In genomic region chr3:79178471-79178870, GRCh38 we compare ENCODE assay signal across 21 cellular contexts.
DNase-seq lines count a peak whose midpoint lies in the region; ATAC-seq, FAIRE-seq and TF ChIP-seq lines count a peak whose summit lies in the region.
"Had no signal": no experiment of that assay in that cellular context is flagged by ENCODE, and none has a peak within 500 bp of the region (broad histone marks: within the 10 kb centered on the region; RNA-seq: fewer than 3 reads in every experiment).

No MANE protein-coding gene starts in this region.

- H3K27me3 Mint-ChIP-seq in activated CD8-positive, alpha-beta memory T cell treated with anti-CD3 and anti-CD28 coated beads, Interleukin-2, amount 10 ng/mL, durations not matched to agents 7 days and 5 days = no peaks in the 10 kb centered on the region

- H3K9me3 Mint-ChIP-seq in activated CD8-positive, alpha-beta memory T cell treated with anti-CD3 and anti-CD28 coated beads, Interleukin-2, amount 10 ng/mL, durations not matched to agents 7 days and 5 days (ENCODE audit: low read depth) = peaks cover 7% of the 10 kb centered on the region
- H3K9me3 Mint-ChIP-seq: HFFc6 had no signal

- H3K27ac Mint-ChIP-seq in activated CD8-positive, alpha-beta memory T cell treated with anti-CD3 and anti-CD28 coated beads, Interleukin-2, amount 10 ng/mL, durations not matched to agents 7 days and 5 days = no peak overlapping the region
- H3K27ac Mint-ChIP-seq: CD14-positive monocyte, HFFc6 had no signal

- H3K27me3 ChIP-seq in H7 (ENCODE audit: control insufficient read depth, insufficient read depth, low read length) (no peaks in the 10 kb centered on the region), keratinocyte (ENCODE audit: control insufficient read depth, extremely low read depth, insufficient read depth, low read length) (no peaks in the 10 kb centered on the region)
- H3K27me3 ChIP-seq: SJCRH30 had no signal

- FAIRE-seq in keratinocyte (lab: Jason Lieb, UNC) = peak; percentile 34
- FAIRE-seq: A549, G401.6, GM12892, GM19239, K562 had no signal

- H3K4me3 ChIP-seq in H7 (ENCODE audit: insufficient read depth, low read depth, low read length) = no peak overlapping the region
- H3K4me3 ChIP-seq in keratinocyte (ENCODE audit: control insufficient read depth in 2 of 3, extremely low read depth in 1 of 3, insufficient read depth in 2 of 3, low read depth in 1 of 3, low read length in 3 of 3) = no peak overlapping the region
- H3K4me3 ChIP-seq: A549, K562, SJCRH30 had no signal

- no peaks in the 10 kb centered on the region for H4K20me1 ChIP-seq in keratinocyte (ENCODE audit: control insufficient read depth, extremely low read depth, insufficient read depth, low read length)

- H3K79me2 ChIP-seq in keratinocyte (ENCODE audit: control insufficient read depth, insufficient read depth, low read length) = no peaks in the 10 kb centered on the region

- no peaks in the 10 kb centered on the region for H3K4me1 Mint-ChIP-seq in activated CD8-positive, alpha-beta memory T cell treated with anti-CD3 and anti-CD28 coated beads, Interleukin-2, amount 10 ng/mL, durations not matched to agents 7 days and 5 days
- H3K4me1 Mint-ChIP-seq: CD14-positive monocyte had no signal

- H3K9ac ChIP-seq in keratinocyte (ENCODE audit: control insufficient read depth, extremely low read depth, insufficient read depth, low read length) = no peak overlapping the region

- ATAC-seq in activated CD8-positive, alpha-beta memory T cell treated with anti-CD3 and anti-CD28 coated beads, Interleukin-2, amount 10 ng/mL, durations not matched to agents 7 days and 5 days = no peak
- ATAC-seq in HG02852 (IDR thresholded peaks at IDR 0.05; ENCODE audit: unreplicated experiment) = no peak
- ATAC-seq: A549, K562 had no signal

- H3K36me3 Mint-ChIP-seq in activated CD8-positive, alpha-beta memory T cell treated with anti-CD3 and anti-CD28 coated beads, Interleukin-2, amount 10 ng/mL, durations not matched to agents 7 days and 5 days = no peaks in the 10 kb centered on the region
- H3K36me3 Mint-ChIP-seq: CD14-positive monocyte had no signal

- H2AFZ ChIP-seq in keratinocyte (ENCODE audit: control insufficient read depth, low read length) = no peak overlapping the region

- H3K4me2 ChIP-seq in keratinocyte (ENCODE audit: control insufficient read depth, extremely low read depth, insufficient read depth, low read depth, low read length) = no peak overlapping the region
- H3K4me2 ChIP-seq: A549 had no signal

- H3K27ac ChIP-seq in keratinocyte (ENCODE audit: control insufficient read depth, insufficient read depth, low read length) = no peak overlapping the region
- H3K27ac ChIP-seq: A549, SJCRH30 had no signal

- H3K9me1 ChIP-seq in keratinocyte (ENCODE audit: control insufficient read depth, extremely low read depth, insufficient read depth, low read length) = no peaks in the 10 kb centered on the region

- CTCF ChIA-PET in activated CD8-positive, alpha-beta memory T cell treated with anti-CD3 and anti-CD28 coated beads, Interleukin-2, amount 10 ng/mL, durations not matched to agents 7 days and 5 days (lab: Charles Lee) = no interaction called here

- dilution Hi-C loops in keratinocyte (cut with MboI; ENCODE audit: extremely low pct_ligation_motif_present, low sequenced_read_pairs) = no loop called here

- H3K36me3 ChIP-seq in H7 (replicated peaks; ENCODE audit: control insufficient read depth, insufficient read depth, low read length) (no peaks in the 10 kb centered on the region), keratinocyte (ENCODE audit: control insufficient read depth in 2 of 2, extremely low read depth in 1 of 2, insufficient read depth in 2 of 2, low read length in 2 of 2) (no peaks in the 10 kb centered on the region)
- H3K36me3 ChIP-seq: SJCRH30 had no signal

- no peak for TF ChIP-seq CTCF in keratinocyte (optimal IDR thresholded peaks at IDR 0.05 in 1 of 3, IDR thresholded peaks at IDR 0.05 in 1 of 3, conservative IDR thresholded peaks at IDR 0.05 in 1 of 3; ENCODE audit: extremely low read depth in 1 of 3, insufficient read depth in 2 of 3, low read length in 3 of 3)

- H3K4me3 Mint-ChIP-seq in activated CD8-positive, alpha-beta memory T cell treated with anti-CD3 and anti-CD28 coated beads, Interleukin-2, amount 10 ng/mL, durations not matched to agents 7 days and 5 days = no peak overlapping the region
- H3K4me3 Mint-ChIP-seq: CD14-positive monocyte, HFFc6 had no signal

- DNase-seq in Ammon's horn (ENCODE audit: low spot score) (peak; percentile 18), H7 (peak; percentile 7), NCI-H69 (lab: John Stamatoyannopoulos, UW) (peak; percentile 72), keratinocyte (ENCODE audit: low read depth, low spot score) (no peak), NCI-H2196 (lab: John Stamatoyannopoulos, UW; ENCODE audit: unreplicated experiment) (no peak), COLO829 (ENCODE audit: low spot score) (no peak)
- no peak for DNase-seq in activated CD8-positive, alpha-beta memory T cell treated with anti-CD3 and anti-CD28 coated beads, Interleukin-2, amount 10 ng/mL, durations not matched to agents 7 days and 5 days
- DNase-seq: Caco-2, DMS79, HFFc6, NCI-H1694, NCI-H526 treated with DMSO at 0.1 percent for 48 hours, RPMI8226, SJCRH30 had no signal

- H3K9me3 ChIP-seq in keratinocyte (ENCODE audit: control insufficient read depth, low read depth, low read length) = no peaks in the 10 kb centered on the region
- H3K9me3 ChIP-seq: A549, Caco-2, SJCRH30 had no signal

- H3K4me1 ChIP-seq in keratinocyte (ENCODE audit: control insufficient read depth, extremely low read depth, insufficient read depth, low read length) = peaks cover 5% of the 10 kb centered on the region
- H3K4me1 ChIP-seq: A549, Caco-2, SJCRH30 had no signal

Comparison
In these comparisons a context has a peak if more than half of its experiments do, and no peak if none do; other contexts are left out.
1. DNase-seq: peak in Ammon's horn (single experiment), H7 (single experiment) and NCI-H69 (single experiment); none in keratinocyte (single experiment), activated CD8-positive, alpha-beta memory T cell treated with anti-CD3 and anti-CD28 coated beads, Interleukin-2, amount 10 ng/mL, durations not matched to agents 7 days and 5 days (single experiment), NCI-H2196 (single experiment) and COLO829 (single experiment).